Comparison of ENCODE assay signal across 22 cellular contexts in genomic region chr5:14590949-14591348, GRCh38. TPM values are rescaled to one million over a fixed set of nuclear protein-coding genes. Genes with fewer than 3 reads are reported as not detected.
A peak's percentile ranks its signal among the peaks of the same experiment; 100 is the strongest.
DNase-seq lines count a peak whose midpoint lies in the region; ATAC-seq and TF ChIP-seq lines count a peak whose summit lies in the region.
"Had no signal": no experiment of that assay in that cellular context is flagged by ENCODE, and none has a peak within 500 bp of the region (broad histone marks: within the 10 kb centered on the region; RNA-seq: fewer than 3 reads in every experiment).

No MANE protein-coding gene starts in this region.

- no peaks in the 10 kb centered on the region for H3K9me3 Mint-ChIP-seq in activated naive CD4-positive, alpha-beta T cell treated with anti-CD3 and anti-CD28 coated beads, Interleukin-2, amount 50 U/mL, for 24 hours
- H3K9me3 Mint-ChIP-seq in activated naive CD4-positive, alpha-beta T cell treated with anti-CD3 and anti-CD28 coated beads for 36 hours: no peaks in the 10 kb centered on the region
- H3K9me3 Mint-ChIP-seq in T-cell: no peaks in the 10 kb centered on the region
- H3K9me3 Mint-ChIP-seq: activated naive CD4-positive, alpha-beta T cell treated with anti-CD3 and anti-CD28 coated beads, Interleukin-2, amount 10 ng/mL, durations not matched to agents 7 days and 5 days had no signal

- peaks cover 0 to 73% (median 35%) of the 10 kb centered on the region in 4 donors for H3K4me1 ChIP-seq in transverse colon
- H3K4me1 ChIP-seq: ascending aorta, gastrocnemius medialis, psoas muscle had no signal

- peak overlapping the region; percentile 11 for H3K27ac Mint-ChIP-seq in activated naive CD4-positive, alpha-beta T cell treated with anti-CD3 and anti-CD28 coated beads, Interleukin-2, amount 50 U/mL, for 24 hours
- H3K27ac Mint-ChIP-seq in activated naive CD4-positive, alpha-beta T cell treated with anti-CD3 and anti-CD28 coated beads for 36 hours: no peak overlapping the region
- H3K27ac Mint-ChIP-seq in T-cell: peak overlapping the region; percentile 85 to 98
- H3K27ac Mint-ChIP-seq: B cell had no signal

- H3K4me3 ChIP-seq in transverse colon: no peak overlapping the region
- H3K4me3 ChIP-seq: ascending aorta, gastrocnemius medialis, MG63, psoas muscle had no signal

- H3K27me3 Mint-ChIP-seq in activated naive CD4-positive, alpha-beta T cell treated with anti-CD3 and anti-CD28 coated beads, Interleukin-2, amount 50 U/mL, for 24 hours: no peaks in the 10 kb centered on the region
- H3K27me3 Mint-ChIP-seq in activated naive CD4-positive, alpha-beta T cell treated with anti-CD3 and anti-CD28 coated beads for 36 hours (ENCODE audit: low read depth): no peaks in the 10 kb centered on the region
- no peaks in the 10 kb centered on the region for H3K27me3 Mint-ChIP-seq in T-cell
- H3K27me3 Mint-ChIP-seq: activated naive CD4-positive, alpha-beta T cell treated with anti-CD3 and anti-CD28 coated beads, Interleukin-2, amount 10 ng/mL, durations not matched to agents 7 days and 5 days had no signal

- no peaks in the 10 kb centered on the region for H3K36me3 ChIP-seq in transverse colon
- H3K36me3 ChIP-seq: ascending aorta, gastrocnemius medialis, MG63 had no signal

- no peak for TF ChIP-seq CTCF in transverse colon (IDR thresholded peaks at IDR 0.05)

- ATAC-seq in T-cell (replicated peaks in 1 of 4) (no peak), HG02884 (IDR thresholded peaks at IDR 0.05; ENCODE audit: unreplicated experiment) (no peak)
- ATAC-seq: gastrocnemius medialis, psoas muscle, Right ventricle myocardium inferior had no signal

- no peak overlapping the region for H3K4me3 Mint-ChIP-seq in activated naive CD4-positive, alpha-beta T cell treated with anti-CD3 and anti-CD28 coated beads, Interleukin-2, amount 50 U/mL, for 24 hours
- no peak overlapping the region for H3K4me3 Mint-ChIP-seq in activated naive CD4-positive, alpha-beta T cell treated with anti-CD3 and anti-CD28 coated beads for 36 hours
- H3K4me3 Mint-ChIP-seq in T-cell: peak overlapping the region in 1 of 3 donors; percentile 30
- H3K4me3 Mint-ChIP-seq: activated naive CD4-positive, alpha-beta T cell treated with anti-CD3 and anti-CD28 coated beads, Interleukin-2, amount 10 ng/mL, durations not matched to agents 7 days and 5 days; B cell had no signal

- no peak for DNase-seq in activated naive CD4-positive, alpha-beta T cell treated with anti-CD3 and anti-CD28 coated beads for 36 hours
- DNase-seq in T-cell (no peak), kidney tubule cell (ENCODE audit: low spot score) (peak; percentile 5), transverse colon (no peak), NCI-H1105 (lab: John Stamatoyannopoulos, UW) (no peak), A172 (ENCODE audit: low spot score) (no peak)
- DNase-seq: activated CD4-positive, CD25-positive, alpha-beta regulatory T cell treated with anti-CD3 and anti-CD28 coated beads, Interleukin-2, amount 50 U/mL, for 72 hours; activated naive CD4-positive, alpha-beta T cell treated with anti-CD3 and anti-CD28 coated beads, Interleukin-2, amount 10 ng/mL, durations not matched to agents 7 days and 5 days; activated T-cell treated with anti-CD3 and anti-CD28 coated beads, Interleukin-2, amount 50 U/mL, for 48 hours; gastrocnemius medialis; MG63; NCI-H1417 treated with DMSO at 0.1 percent for 48 hours; NCI-H2107; OCI-M1; psoas muscle; stimulated activated CD8-positive, alpha-beta memory T cell treated with anti-CD3 and anti-CD28 coated beads, Interleukin-4, amount 100 ng/mL, for 48 hours; substantia nigra had no signal

- in situ Hi-C loops in transverse colon (cut with MboI; ENCODE audit: low pct_ligation_motif_present in 1 of 4, low pct_unique_long_range_greater_than_20kb in 1 of 4, low sequenced_read_pairs in 3 of 4): no loop called here

- H3K4me1 Mint-ChIP-seq in activated naive CD4-positive, alpha-beta T cell treated with anti-CD3 and anti-CD28 coated beads, Interleukin-2, amount 50 U/mL, for 24 hours: peaks cover 87% of the 10 kb centered on the region
- H3K4me1 Mint-ChIP-seq in activated naive CD4-positive, alpha-beta T cell treated with anti-CD3 and anti-CD28 coated beads for 36 hours (ENCODE audit: low read depth): peaks cover 71% of the 10 kb centered on the region
- peaks cover 89 to 94% (median 91%) of the 10 kb centered on the region in 3 donors for H3K4me1 Mint-ChIP-seq in T-cell

- H3K27ac ChIP-seq in transverse colon: peak overlapping the region in 3 of 4 donors; percentile 33 to 50 (median 44)
- H3K27ac ChIP-seq: ascending aorta, gastrocnemius medialis, psoas muscle had no signal

- 80 to 82% methylated on average over 2 of the region's 2 CpGs for WGBS in transverse colon (ENCODE audit: low coverage in 1 of 2), 2 donors

- H3K9me3 ChIP-seq in transverse colon: no peaks in the 10 kb centered on the region
- H3K9me3 ChIP-seq: ascending aorta, gastrocnemius medialis, MG63, psoas muscle had no signal

- H3K36me3 Mint-ChIP-seq in activated naive CD4-positive, alpha-beta T cell treated with anti-CD3 and anti-CD28 coated beads, Interleukin-2, amount 50 U/mL, for 24 hours: no peaks in the 10 kb centered on the region
- no peaks in the 10 kb centered on the region for H3K36me3 Mint-ChIP-seq in activated naive CD4-positive, alpha-beta T cell treated with anti-CD3 and anti-CD28 coated beads for 36 hours (ENCODE audit: low read depth)
- no peaks in the 10 kb centered on the region for H3K36me3 Mint-ChIP-seq in T-cell

- CTCF ChIA-PET in activated naive CD4-positive, alpha-beta T cell treated with anti-CD3 and anti-CD28 coated beads for 36 hours (lab: Charles Lee): no interaction called here
- CTCF ChIA-PET in T-cell (lab: Charles Lee): interaction anchor here in 1 of 2 donors (1.8 kb wide), 1 partner anchor 58 kb away, joined by 4 read pairs; no protein-coding TSS in a partner anchor

- TF ChIP-seq POLR2A in transverse colon (IDR thresholded peaks at IDR 0.05): no peak

- intact Hi-C loops in activated naive CD4-positive, alpha-beta T cell treated with anti-CD3 and anti-CD28 coated beads for 36 hours (cut with micrococcal nuclease): loop anchor here (10.0 kb wide), 1 partner anchor 1874 kb away; the partner anchor contains the start of gene ZNF622
- intact Hi-C loops in transverse colon (cut with DNase I; ENCODE audit: low total_unique reads): no loop called here

- no peaks in the 10 kb centered on the region for H3K27me3 ChIP-seq in transverse colon
- H3K27me3 ChIP-seq: ascending aorta, gastrocnemius medialis had no signal

- POLR2A ChIA-PET in T-cell (lab: Charles Lee): interaction anchor here in 1 of 2 donors (0.7 kb wide), 1 partner anchor 340 kb away, joined by 3 read pairs; no protein-coding TSS in a partner anchor

- no peak for TF ChIP-seq EP300 in transverse colon (IDR thresholded peaks at IDR 0.05; ENCODE audit: low read depth)

RNA-seq across cellular contexts. Expression of gene OTULINL, which starts 9.4 kb away (rescaled TPM):
- total RNA-seq in activated naive CD4-positive, alpha-beta T cell treated with anti-CD3 and anti-CD28 coated beads for 36 hours: 10 to 100 TPM in 1 of 2 experiments, 1 to 10 TPM in 1; 9.1 to 10.6 TPM
- total RNA-seq in T-cell (10 to 100 TPM; 30.0 to 50.1 (median 32.6) TPM), transverse colon (10 to 100 TPM in 3 of 4 donors, 1 to 10 TPM in 1; 6.2 to 61.0 (median 27.3) TPM)
- 4.7 and 5.7 TPM in 2 replicates for total RNA-seq in A172 (2014; rRNA removed; shearing (Covaris generic))
